Comparison of ENCODE assay signal across 1 cellular context in the genomic region with DNA sequence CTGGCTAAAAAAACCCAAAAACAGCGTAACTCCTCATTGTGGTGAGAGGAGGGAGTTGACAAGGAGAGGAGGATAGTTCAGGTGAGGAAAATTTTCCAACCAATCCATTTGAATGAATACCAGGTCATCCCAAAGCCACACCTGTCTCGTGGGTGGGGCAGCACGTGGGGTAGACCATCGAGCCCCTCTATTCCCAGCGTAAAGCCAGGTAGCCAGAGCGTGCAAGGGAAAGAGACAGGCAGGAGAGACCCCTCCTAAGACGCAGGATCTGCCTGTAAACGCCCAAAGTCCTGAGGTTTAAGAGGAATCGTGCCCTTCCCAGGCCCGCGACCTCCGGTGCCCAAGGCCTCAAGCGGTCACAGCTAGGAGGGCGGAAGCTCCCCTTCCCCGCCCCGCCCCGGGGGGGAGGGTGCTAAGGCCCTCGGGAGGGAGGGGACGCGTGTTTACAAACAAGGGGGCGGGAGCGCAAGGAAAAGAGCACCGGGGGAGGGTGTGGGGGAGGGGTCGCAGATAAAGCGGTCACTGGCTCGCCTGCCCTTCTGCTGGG.
TF ChIP-seq lines count a peak whose summit lies in the region.

No MANE protein-coding gene starts in this region.

TF ChIP-seq in GM12878, 131 proteins besides CTCF, POLR2A, EP300 and RAD21:
- TF ChIP-seq MYC (IDR thresholded peaks at IDR 0.05; ENCODE audit: insufficient read depth, insufficient read length, insufficient replicate concordance, low read length, severe bottlenecking): no peak
- TF ChIP-seq NR2C1 (IDR thresholded peaks at IDR 0.05): no peak
- TF ChIP-seq BHLHE40 (IDR thresholded peaks at IDR 0.05; ENCODE audit: borderline replicate concordance in 1 of 2, low read depth in 2 of 2, low read length in 1 of 2): peak in 1 of 2 experiments; percentile 47; a peak in 2 of 4 replicates
- TF ChIP-seq YBX1 (IDR thresholded peaks at IDR 0.05): no peak
- 0 out of 2 replicates have a peak, but pooled peaks have one; percentile 41 for TF ChIP-seq NKRF (conservative IDR thresholded peaks at IDR 0.05)
- no peak for TF ChIP-seq SMAD5 (IDR thresholded peaks at IDR 0.05; ENCODE audit: low read depth)
- no peak for TF ChIP-seq BCL11A (IDR thresholded peaks at IDR 0.05; ENCODE audit: low read depth, low read length)
- TF ChIP-seq CREB1 (IDR thresholded peaks at IDR 0.05; ENCODE audit: low read depth): no peak
- TF ChIP-seq, protein P1, sequence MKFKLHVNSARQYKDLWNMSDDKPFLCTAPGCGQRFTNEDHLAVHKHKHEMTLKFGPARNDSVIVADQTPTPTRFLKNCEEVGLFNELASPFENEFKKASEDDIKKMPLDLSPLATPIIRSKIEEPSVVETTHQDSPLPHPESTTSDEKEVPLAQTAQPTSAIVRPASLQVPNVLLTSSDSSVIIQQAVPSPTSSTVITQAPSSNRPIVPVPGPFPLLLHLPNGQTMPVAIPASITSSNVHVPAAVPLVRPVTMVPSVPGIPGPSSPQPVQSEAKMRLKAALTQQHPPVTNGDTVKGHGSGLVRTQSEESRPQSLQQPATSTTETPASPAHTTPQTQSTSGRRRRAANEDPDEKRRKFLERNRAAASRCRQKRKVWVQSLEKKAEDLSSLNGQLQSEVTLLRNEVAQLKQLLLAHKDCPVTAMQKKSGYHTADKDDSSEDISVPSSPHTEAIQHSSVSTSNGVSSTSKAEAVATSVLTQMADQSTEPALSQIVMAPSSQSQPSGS (IDR thresholded peaks at IDR 0.05; ENCODE audit: low read length): no peak
- no peak for TF ChIP-seq ZZZ3 (IDR thresholded peaks at IDR 0.05; ENCODE audit: control insufficient read depth, insufficient read length, low read depth)
- TF ChIP-seq, protein P2, sequence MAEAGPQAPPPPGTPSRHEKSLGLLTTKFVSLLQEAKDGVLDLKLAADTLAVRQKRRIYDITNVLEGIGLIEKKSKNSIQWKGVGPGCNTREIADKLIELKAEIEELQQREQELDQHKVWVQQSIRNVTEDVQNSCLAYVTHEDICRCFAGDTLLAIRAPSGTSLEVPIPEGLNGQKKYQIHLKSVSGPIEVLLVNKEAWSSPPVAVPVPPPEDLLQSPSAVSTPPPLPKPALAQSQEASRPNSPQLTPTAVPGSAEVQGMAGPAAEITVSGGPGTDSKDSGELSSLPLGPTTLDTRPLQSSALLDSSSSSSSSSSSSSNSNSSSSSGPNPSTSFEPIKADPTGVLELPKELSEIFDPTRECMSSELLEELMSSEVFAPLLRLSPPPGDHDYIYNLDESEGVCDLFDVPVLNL (IDR thresholded peaks at IDR 0.05; ENCODE audit: low read depth, low read length): no peak
- TF ChIP-seq EGR1 (IDR thresholded peaks at IDR 0.05; ENCODE audit: borderline replicate concordance in 1 of 2, low read depth in 2 of 2, low read length in 2 of 2): peak in 1 of 2 experiments; percentile 17; a peak in 1 of 3 replicates
- 0 out of 4 replicates have a peak, but pooled peaks of 1 of the 2 experiments have one; percentile 32 for TF ChIP-seq IKZF2 (IDR thresholded peaks at IDR 0.05)
- TF ChIP-seq MEF2B (IDR thresholded peaks at IDR 0.05; ENCODE audit: partially characterized antibody, poor library complexity, severe bottlenecking): peak; percentile 6
- no peak for TF ChIP-seq POLR2AphosphoS5 (IDR thresholded peaks at IDR 0.05; ENCODE audit: low read length)
- TF ChIP-seq SP1 (IDR thresholded peaks at IDR 0.05; ENCODE audit: low read depth, low read length): peak; percentile 40
- TF ChIP-seq SUPT20H (IDR thresholded peaks at IDR 0.05; ENCODE audit: borderline replicate concordance, control insufficient read depth, low read depth, low read length): no peak
- no peak for TF ChIP-seq ZBTB11 (CRISPR knock-in tag; IDR thresholded peaks at IDR 0.05)
- TF ChIP-seq ZNF384 (IDR thresholded peaks at IDR 0.05; ENCODE audit: borderline replicate concordance, low read depth, low read length): no peak
- no peak for TF ChIP-seq KAT2A (conservative IDR thresholded peaks at IDR 0.05; ENCODE audit: control insufficient read depth, low read depth, low read length)
- peak; percentile 25; the same call in 1 of the 2 replicates for TF ChIP-seq NR2F1 (conservative IDR thresholded peaks at IDR 0.05)
- no peak for TF ChIP-seq HCFC1 (IDR thresholded peaks at IDR 0.05; ENCODE audit: low read length)
- no peak for TF ChIP-seq POU2F2 (IDR thresholded peaks at IDR 0.05; ENCODE audit: borderline replicate concordance, low read depth, low read length)
- TF ChIP-seq ZBTB40 (IDR thresholded peaks at IDR 0.05; ENCODE audit: borderline replicate concordance): no peak
- TF ChIP-seq REST (IDR thresholded peaks at IDR 0.05; ENCODE audit: low read depth, low read length): no peak
- TF ChIP-seq KDM1A (IDR thresholded peaks at IDR 0.05; ENCODE audit: borderline replicate concordance): no peak
- TF ChIP-seq FOXK2 (IDR thresholded peaks at IDR 0.05): peak; percentile 69; the same call in 1 of the 2 replicates
- TF ChIP-seq ELK1 (IDR thresholded peaks at IDR 0.05; ENCODE audit: low read depth, low read length): no peak
- TF ChIP-seq, protein P3, sequence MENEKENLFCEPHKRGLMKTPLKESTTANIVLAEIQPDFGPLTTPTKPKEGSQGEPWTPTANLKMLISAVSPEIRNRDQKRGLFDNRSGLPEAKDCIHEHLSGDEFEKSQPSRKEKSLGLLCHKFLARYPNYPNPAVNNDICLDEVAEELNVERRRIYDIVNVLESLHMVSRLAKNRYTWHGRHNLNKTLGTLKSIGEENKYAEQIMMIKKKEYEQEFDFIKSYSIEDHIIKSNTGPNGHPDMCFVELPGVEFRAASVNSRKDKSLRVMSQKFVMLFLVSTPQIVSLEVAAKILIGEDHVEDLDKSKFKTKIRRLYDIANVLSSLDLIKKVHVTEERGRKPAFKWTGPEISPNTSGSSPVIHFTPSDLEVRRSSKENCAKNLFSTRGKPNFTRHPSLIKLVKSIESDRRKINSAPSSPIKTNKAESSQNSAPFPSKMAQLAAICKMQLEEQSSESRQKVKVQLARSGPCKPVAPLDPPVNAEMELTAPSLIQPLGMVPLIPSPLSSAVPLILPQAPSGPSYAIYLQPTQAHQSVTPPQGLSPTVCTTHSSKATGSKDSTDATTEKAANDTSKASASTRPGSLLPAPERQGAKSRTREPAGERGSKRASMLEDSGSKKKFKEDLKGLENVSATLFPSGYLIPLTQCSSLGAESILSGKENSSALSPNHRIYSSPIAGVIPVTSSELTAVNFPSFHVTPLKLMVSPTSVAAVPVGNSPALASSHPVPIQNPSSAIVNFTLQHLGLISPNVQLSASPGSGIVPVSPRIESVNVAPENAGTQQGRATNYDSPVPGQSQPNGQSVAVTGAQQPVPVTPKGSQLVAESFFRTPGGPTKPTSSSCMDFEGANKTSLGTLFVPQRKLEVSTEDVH (IDR thresholded peaks at IDR 0.05; ENCODE audit: low read depth, partially characterized antibody): no peak
- TF ChIP-seq, protein P4, sequence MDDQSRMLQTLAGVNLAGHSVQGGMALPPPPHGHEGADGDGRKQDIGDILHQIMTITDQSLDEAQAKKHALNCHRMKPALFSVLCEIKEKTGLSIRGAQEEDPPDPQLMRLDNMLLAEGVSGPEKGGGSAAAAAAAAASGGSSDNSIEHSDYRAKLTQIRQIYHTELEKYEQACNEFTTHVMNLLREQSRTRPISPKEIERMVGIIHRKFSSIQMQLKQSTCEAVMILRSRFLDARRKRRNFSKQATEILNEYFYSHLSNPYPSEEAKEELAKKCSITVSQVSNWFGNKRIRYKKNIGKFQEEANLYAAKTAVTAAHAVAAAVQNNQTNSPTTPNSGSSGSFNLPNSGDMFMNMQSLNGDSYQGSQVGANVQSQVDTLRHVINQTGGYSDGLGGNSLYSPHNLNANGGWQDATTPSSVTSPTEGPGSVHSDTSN (IDR thresholded peaks at IDR 0.05; ENCODE audit: insufficient replicate concordance, low read depth, low read length): no peak
